ENCODE assay signal across 2 cellular contexts in genomic region chr15:82709081-82709420, GRCh38.
TF ChIP-seq lines count a peak whose summit lies in the region.

No MANE protein-coding gene starts in this region.

TF ChIP-seq in IMR-90, 13 proteins besides CTCF, POLR2A, EP300 and RAD21:
- TF ChIP-seq MXI1 (IDR thresholded peaks at IDR 0.05; ENCODE audit: borderline replicate concordance, low read depth, low read length) (no peak), ELK1 (IDR thresholded peaks at IDR 0.05; ENCODE audit: borderline replicate concordance, low read depth, low read length) (no peak), CEBPB (IDR thresholded peaks at IDR 0.05; ENCODE audit: low read depth, low read length) (no peak), MAFK (IDR thresholded peaks at IDR 0.05; ENCODE audit: low read depth, low read length) (no peak), BHLHE40 (IDR thresholded peaks at IDR 0.05; ENCODE audit: low read depth, low read length) (no peak), FOS (IDR thresholded peaks at IDR 0.05; ENCODE audit: low read depth, low read length) (no peak), RFX5 (IDR thresholded peaks at IDR 0.05; ENCODE audit: low read depth, low read length) (no peak), SMC3 (IDR thresholded peaks at IDR 0.05; ENCODE audit: low read depth, low read length) (no peak)

TF ChIP-seq in K562, 482 proteins besides CTCF, POLR2A, EP300 and RAD21:
- peak; percentile 63 for TF ChIP-seq ZNF316 (IDR thresholded peaks at IDR 0.05)
- peak; percentile 10; the same call in 1 of the 2 replicates for TF ChIP-seq PHF8 (IDR thresholded peaks at IDR 0.05; ENCODE audit: borderline replicate concordance, low read length)
- TF ChIP-seq ZBTB8A (IDR thresholded peaks at IDR 0.05; ENCODE audit: partially characterized antibody): no peak
- TF ChIP-seq ZNF263 (CRISPR knock-in tag; IDR thresholded peaks at IDR 0.05; ENCODE audit: borderline replicate concordance): no peak
- TF ChIP-seq MGA (IDR thresholded peaks at IDR 0.05): no peak
- no peak for TF ChIP-seq FOS (IDR thresholded peaks at IDR 0.05; ENCODE audit: extremely low read depth, insufficient read length)
- 0 out of 2 replicates have a peak, but pooled peaks have one; percentile 34 for TF ChIP-seq ETV1 (tag; conservative IDR thresholded peaks at IDR 0.05; ENCODE audit: low read depth)
- TF ChIP-seq ESRRA (IDR thresholded peaks at IDR 0.05; ENCODE audit: borderline replicate concordance, low read depth): no peak
- TF ChIP-seq SPI1 (IDR thresholded peaks at IDR 0.05; ENCODE audit: borderline replicate concordance, low read depth, low read length): 0 out of 2 replicates have a peak, but pooled peaks have one; percentile 5
- peak; percentile 43; the same call in 1 of the 2 replicates for TF ChIP-seq C11orf30 (IDR thresholded peaks at IDR 0.05; ENCODE audit: low read depth)
- TF ChIP-seq NFE2 (IDR thresholded peaks at IDR 0.05; ENCODE audit: low read depth): peak; percentile 25; the same call in 1 of the 2 replicates
